ENCODE assay signal across 8 cellular contexts in genomic region chr11:75328426-75329277, GRCh38. TPM values are rescaled to one million over a fixed set of nuclear protein-coding genes. Genes with fewer than 3 reads are reported as not detected.
A peak's percentile ranks its signal among the peaks of the same experiment; 100 is the strongest.
DNase-seq lines count a peak whose midpoint lies in the region; ATAC-seq and TF ChIP-seq lines count a peak whose summit lies in the region.

No MANE protein-coding gene starts in this region.

- ATAC-seq in HG02981 (IDR thresholded peaks at IDR 0.05; ENCODE audit: unreplicated experiment) (peak; percentile 49), GM21528 (IDR thresholded peaks at IDR 0.05; ENCODE audit: low FRiP score, unreplicated experiment) (no peak)

- H3K27ac ChIP-seq in muscle layer of colon (ENCODE audit: low read depth, low read length) = peak overlapping the region; percentile 81
- H3K27ac ChIP-seq in thyroid gland = peak overlapping the region in 2 of 3 donors; percentile 4 to 24

- H3K4me1 ChIP-seq in muscle layer of colon (ENCODE audit: insufficient read depth, low read length) (peaks cover 59% of the 10 kb centered on the region), thyroid gland (peaks cover 7 to 24% of the 10 kb centered on the region in 2 donors)

- H3K9me3 ChIP-seq in muscle layer of colon (ENCODE audit: low read length) = no peaks in the 10 kb centered on the region
- H3K9me3 ChIP-seq in thyroid gland = no peaks in the 10 kb centered on the region

- intact Hi-C loops in thyroid gland (cut with DNase I) = loop anchor here (5.0 kb wide), 1 partner anchor 54 kb away; no protein-coding TSS in a partner anchor

- no peaks in the 10 kb centered on the region for H3K36me3 ChIP-seq in muscle layer of colon (ENCODE audit: insufficient read depth, low read length)
- H3K36me3 ChIP-seq in thyroid gland = no peaks in the 10 kb centered on the region

- H3K9ac ChIP-seq in muscle layer of colon (ENCODE audit: low read length) = no peak overlapping the region

- DNase-seq in DMS79 treated with DMSO at 0.1 percent for 48 hours (lab: John Stamatoyannopoulos, UW) (peak; percentile 96), NCI-H82 (lab: John Stamatoyannopoulos, UW) (peak; percentile 85), epithelial cell of proximal tubule (ENCODE audit: low read depth) (no peak), thyroid gland (peak; percentile 67 to 70)
- DNase-seq in activated T-cell treated with anti-CD3 and anti-CD28 coated beads, Interleukin-2, amount 50 U/mL, for 1 hour = peak; percentile 53

- H3K4me3 ChIP-seq in epithelial cell of proximal tubule (ENCODE audit: low read depth, low read length) = no peak overlapping the region
- H3K4me3 ChIP-seq in muscle layer of colon (ENCODE audit: low read depth in 1 of 2, low read length in 2 of 2) = peak overlapping the region in 1 of 2 donors; percentile 19
- H3K4me3 ChIP-seq in thyroid gland (replicated peaks in 1 of 3) = no peak overlapping the region

- peak; percentile 87 for TF ChIP-seq CTCF in epithelial cell of proximal tubule (conservative IDR thresholded peaks at IDR 0.05; ENCODE audit: low read depth, low read length)
- TF ChIP-seq CTCF in thyroid gland (IDR thresholded peaks at IDR 0.05) = peak in 4 of 6 experiments; percentile 47 to 69 (median 60)

- H3K27me3 ChIP-seq in muscle layer of colon (ENCODE audit: control insufficient read depth in 1 of 2, insufficient read depth in 2 of 2, low read length in 2 of 2) (no peaks in the 10 kb centered on the region), thyroid gland (no peaks in the 10 kb centered on the region)

- WGBS in thyroid gland, 2 donors = 20 to 25% methylated on average over 8 to 9 of the region's 9 CpGs

- no peak for TF ChIP-seq POLR2A in thyroid gland (IDR thresholded peaks at IDR 0.05)

RNA-seq across cellular contexts. Expression of gene ARRB1, which starts 22.8 kb away (rescaled TPM):
- 6.4 and 13.8 TPM in 2 replicates for total RNA-seq in epithelial cell of proximal tubule
- 10 to 100 TPM; 15.7 to 44.7 (median 27.7) TPM for total RNA-seq in thyroid gland
